25 cellular contexts compared by ENCODE assay signal in genomic region chr10:29499993-29500537, GRCh38.
DNase-seq lines count a peak whose midpoint lies in the region; ATAC-seq and TF ChIP-seq lines count a peak whose summit lies in the region.
"Had no signal": no experiment of that assay in that cellular context is flagged by ENCODE, and none has a peak within 500 bp of the region (broad histone marks: within the 10 kb centered on the region; RNA-seq: fewer than 3 reads in every experiment).

No MANE protein-coding gene starts in this region.

- H3K27ac Mint-ChIP-seq in osteocyte (ENCODE audit: unreplicated experiment), result peak overlapping the region; percentile 10

- peaks cover 6 to 73% (median 38%) of the 10 kb centered on the region in 4 donors for H3K36me3 ChIP-seq in esophagus muscularis mucosa
- H3K36me3 ChIP-seq in stomach smooth muscle (ENCODE audit: control insufficient read depth in 2 of 2, insufficient read depth in 2 of 2, low read length in 2 of 2), result peaks cover 28 to 43% of the 10 kb centered on the region in 2 donors
- no peaks in the 10 kb centered on the region for H3K36me3 ChIP-seq in H7 (replicated peaks; ENCODE audit: control insufficient read depth, insufficient read depth, low read length)

- H3K4me3 ChIP-seq in esophagus muscularis mucosa, result no peak overlapping the region
- H3K4me3 ChIP-seq in stomach smooth muscle (ENCODE audit: low read length in 2 of 2), result no peak overlapping the region
- H3K4me3 ChIP-seq in H7 (ENCODE audit: insufficient read depth, low read depth, low read length), result no peak overlapping the region
- H3K4me3 ChIP-seq: BLaER1 treated with 17β-estradiol and CSF1 and Interleukin-3, amounts not matched to agents 10 nM and 100 nM; GM23248 had no signal

- DNase-seq in left ventricle myocardium superior (no peak), Right ventricle myocardium inferior (ENCODE audit: missing footprints) (no peak), esophagus muscularis mucosa (ENCODE audit: extremely low spot score) (no peak), osteocyte (ENCODE audit: extremely low spot score, unreplicated experiment) (peak; percentile 69), NCI-H187 (lab: John Stamatoyannopoulos, UW) (no peak), NCI-H2107 (lab: John Stamatoyannopoulos, UW) (no peak), H7 (no peak)
- DNase-seq: AML-193; CD4-positive, alpha-beta memory T cell; COR-L47; DMS53; GM23248; H9; Karpas-422; MV-4-11; NCI-H1105; NCI-H1436 treated with DMSO at 0.1 percent for 48 hours; NCI-H1930; NCI-H446; NCI-H524 treated with DMSO at 0.1 percent for 48 hours; NCI-H82; NK-92 treated with Interleukin-12 subunit alpha and Interleukin-12 subunit beta, amount 100 ng/mL, for 24 hours; PC-3 had no signal

- no peaks in the 10 kb centered on the region for H3K27me3 Mint-ChIP-seq in osteocyte (ENCODE audit: unreplicated experiment)
- H3K27me3 Mint-ChIP-seq: CD4-positive, alpha-beta memory T cell had no signal

- H3K9me3 Mint-ChIP-seq in osteocyte (ENCODE audit: unreplicated experiment), result no peaks in the 10 kb centered on the region
- H3K9me3 Mint-ChIP-seq: CD4-positive, alpha-beta memory T cell; H9 had no signal

- no peak overlapping the region for H3K9ac ChIP-seq in stomach smooth muscle (ENCODE audit: low read length in 2 of 2)
- H3K9ac ChIP-seq: BLaER1 treated with 17β-estradiol and CSF1 and Interleukin-3, amounts not matched to agents 10 nM and 100 nM; GM23248 had no signal

- intact Hi-C loops in left ventricle myocardium superior (cut with micrococcal nuclease) (no loop called here), Right ventricle myocardium inferior (cut with DNase I) (loop anchor here (5.0 kb wide), 1 partner anchor 113 kb away; no protein-coding TSS in a partner anchor), esophagus muscularis mucosa (cut with DNase I) (no loop called here)

- WGBS in esophagus muscularis mucosa, result 82% methylated on average over 13 of the region's 13 CpGs

- no peak for TF ChIP-seq EP300 in esophagus muscularis mucosa (IDR thresholded peaks at IDR 0.05)

- H3K36me3 Mint-ChIP-seq in osteocyte (ENCODE audit: unreplicated experiment), result peaks cover 52% of the 10 kb centered on the region

- peaks cover 22% of the 10 kb centered on the region for H3K4me1 Mint-ChIP-seq in osteocyte (ENCODE audit: unreplicated experiment)

- no peak overlapping the region for H3K4me3 Mint-ChIP-seq in osteocyte (ENCODE audit: unreplicated experiment)
- H3K4me3 Mint-ChIP-seq: CD4-positive, alpha-beta memory T cell; H9 had no signal

- H3K9me3 ChIP-seq in esophagus muscularis mucosa (no peaks in the 10 kb centered on the region), stomach smooth muscle (ENCODE audit: control insufficient read depth in 2 of 2, low read length in 2 of 2) (no peaks in the 10 kb centered on the region)
- H3K9me3 ChIP-seq: BLaER1 treated with 17β-estradiol and CSF1 and Interleukin-3, amounts not matched to agents 10 nM and 100 nM had no signal

- TF ChIP-seq CTCF in esophagus muscularis mucosa (IDR thresholded peaks at IDR 0.05), result no peak
- no peak for TF ChIP-seq CTCF in osteocyte (IDR thresholded peaks at IDR 0.05)

- peak; percentile 6 for ATAC-seq in left ventricle myocardium superior
- no peak for ATAC-seq in Right ventricle myocardium inferior
- ATAC-seq: PC-3 had no signal

- H3K27me3 ChIP-seq in esophagus muscularis mucosa (no peaks in the 10 kb centered on the region), stomach smooth muscle (ENCODE audit: control insufficient read depth in 1 of 2, insufficient read depth in 2 of 2, low read length in 2 of 2) (no peaks in the 10 kb centered on the region), H7 (ENCODE audit: control insufficient read depth, insufficient read depth, low read length) (no peaks in the 10 kb centered on the region)
- H3K27me3 ChIP-seq: BLaER1 treated with 17β-estradiol and CSF1 and Interleukin-3, amounts not matched to agents 10 nM and 100 nM had no signal

- TF ChIP-seq POLR2A in esophagus muscularis mucosa (IDR thresholded peaks at IDR 0.05; ENCODE audit: low read depth), result no peak

- H3K4me1 ChIP-seq in esophagus muscularis mucosa (peaks cover 0 to 45% (median 35%) of the 10 kb centered on the region in 4 donors), stomach smooth muscle (ENCODE audit: control insufficient read depth, insufficient read depth, low read length) (no peaks in the 10 kb centered on the region)

- H3K27ac ChIP-seq in esophagus muscularis mucosa (replicated peaks in 1 of 4), result peak overlapping the region in 3 of 4 donors; percentile 27 to 38 (median 37)
- peak overlapping the region; percentile 2 for H3K27ac ChIP-seq in stomach smooth muscle (ENCODE audit: low read length)
- H3K27ac ChIP-seq: BLaER1 treated with 17β-estradiol and CSF1 and Interleukin-3, amounts not matched to agents 10 nM and 100 nM; GM23248 had no signal
